In the genomic region with DNA sequence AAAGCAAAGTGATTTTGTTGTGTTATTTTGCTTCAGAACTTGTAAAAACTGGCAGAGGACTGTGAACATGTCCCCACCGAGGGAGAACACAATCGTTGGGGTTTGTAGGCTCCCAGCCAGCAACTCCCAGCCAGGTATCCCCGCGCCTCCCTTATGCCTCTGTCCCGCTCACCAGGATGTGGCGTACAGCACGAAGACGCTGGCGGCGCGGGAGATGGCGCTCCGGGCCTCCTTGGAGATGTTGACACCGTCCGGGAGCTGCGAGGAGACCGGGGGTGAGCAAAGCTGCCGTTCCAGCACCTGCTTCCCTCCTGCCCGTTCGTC, we compare ENCODE assay signal across 7 cellular contexts. TPM values are rescaled to one million over a fixed set of nuclear protein-coding genes. Genes with fewer than 3 reads are reported as not detected.
DNase-seq lines count a peak whose midpoint lies in the region; ATAC-seq and TF ChIP-seq lines count a peak whose summit lies in the region.

No MANE protein-coding gene starts in this region.

- intact Hi-C loops in dorsolateral prefrontal cortex (cut with DNase I), result loop anchor here (1.0 to 10.0 kb wide), 6 partner anchors 9 to 355 kb away; a partner anchor contains a TSS

- H3K4me3 Mint-ChIP-seq in neural crest cell, result peak overlapping the region; percentile 99

- H4K20me1 ChIP-seq in Karpas-422 (ENCODE audit: insufficient read depth, low read depth, low read length), result no peaks in the 10 kb centered on the region

- H3K4me2 ChIP-seq in Karpas-422 (ENCODE audit: low read depth, low read length, poor library complexity, severe bottlenecking), result peak overlapping the region; percentile 99

- peaks cover 15% of the 10 kb centered on the region for H3K36me3 ChIP-seq in Karpas-422 (ENCODE audit: insufficient read depth, low read length)

- H3K4me1 ChIP-seq in Karpas-422 (ENCODE audit: low read length), result peaks cover 32% of the 10 kb centered on the region

- H3K27ac Mint-ChIP-seq in neural crest cell (ENCODE audit: unreplicated experiment), result peak overlapping the region; percentile 100

- H3K9me3 Mint-ChIP-seq in neural crest cell, result no peaks in the 10 kb centered on the region

- H3K9me3 ChIP-seq in Karpas-422 (ENCODE audit: low read length), result no peaks in the 10 kb centered on the region

- TF ChIP-seq CTCF in dorsolateral prefrontal cortex (IDR thresholded peaks at IDR 0.05 in 54 of 56, conservative IDR thresholded peaks at IDR 0.05 in 2 of 56; ENCODE audit: low read depth in 1 of 56, partially characterized antibody in 56 of 56), result peak in 2 of 56 donors; percentile 3 to 12
- peak; percentile 21 for TF ChIP-seq CTCF in neural crest cell (conservative IDR thresholded peaks at IDR 0.05)

- H3K4me3 ChIP-seq in Karpas-422 (ENCODE audit: low read length), result peak overlapping the region; percentile 97
- peak overlapping the region; percentile 61 to 100 (median 91) for H3K4me3 ChIP-seq in dorsolateral prefrontal cortex

- no peaks in the 10 kb centered on the region for H3K27me3 Mint-ChIP-seq in neural crest cell (ENCODE audit: low read depth)

- in situ Hi-C loops in KBM-7 (cut with MboI; ENCODE audit: low pct_unique_long_range_greater_than_20kb, low sequenced_read_pairs), result no loop called here

- H3K79me2 ChIP-seq in Karpas-422 (ENCODE audit: low read length), result peaks cover 30% of the 10 kb centered on the region

- H3K36me3 Mint-ChIP-seq in neural crest cell (ENCODE audit: low read depth), result peaks cover 11% of the 10 kb centered on the region

- H2AFZ ChIP-seq in Karpas-422 (ENCODE audit: low read length), result no peak overlapping the region

- H3K27me3 ChIP-seq in Karpas-422 (ENCODE audit: low read length), result no peaks in the 10 kb centered on the region
- H3K27me3 ChIP-seq in dorsolateral prefrontal cortex, result no peaks in the 10 kb centered on the region

- DNase-seq in Karpas-422 (no peak), dorsolateral prefrontal cortex (peak in 1 of 10 donors; percentile 46), neural crest cell (ENCODE audit: low read depth, low spot score) (no peak), T1000 (lab: John Stamatoyannopoulos, UW) (no peak), KBM-7 (no peak)

- peak; percentile 8 for ATAC-seq in GM21619 (IDR thresholded peaks at IDR 0.05; ENCODE audit: unreplicated experiment)
- no peak for ATAC-seq in HG02610 (IDR thresholded peaks at IDR 0.05; ENCODE audit: unreplicated experiment)

- peak overlapping the region; percentile 98 for H3K9ac ChIP-seq in Karpas-422 (ENCODE audit: low read length)

- H3K4me1 Mint-ChIP-seq in neural crest cell, result peaks cover 38% of the 10 kb centered on the region

- H3K9me2 ChIP-seq in Karpas-422 (replicated peaks; ENCODE audit: insufficient read depth, low read length), result no peaks in the 10 kb centered on the region

- H3K27ac ChIP-seq in Karpas-422 (ENCODE audit: low read length), result peak overlapping the region; percentile 93
- peak overlapping the region; percentile 92 to 100 (median 99) for H3K27ac ChIP-seq in dorsolateral prefrontal cortex

RNA-seq across cellular contexts. Expression of a gene that starts 0.6 kb away (rescaled TPM):
- 65.7 and 105 TPM in 2 replicates for total RNA-seq in Karpas-422 (2014; rRNA removed; shearing (Covaris generic); ENCODE audit: low replicate concordance)
- total RNA-seq in dorsolateral prefrontal cortex (10 to 100 TPM; 18.6 to 38.2 (median 27.0) TPM), neural crest cell (86.5 and 86.6 TPM in 2 replicates)

RNA-seq across cellular contexts. Expression of a gene that starts 0.7 kb away (rescaled TPM):
- total RNA-seq in Karpas-422 (2014; rRNA removed; shearing (Covaris generic); ENCODE audit: low replicate concordance), result 0.82 and 2.2 TPM in 2 replicates
- total RNA-seq in dorsolateral prefrontal cortex (1 to 10 TPM in 80 of 120 experiments, under 1 TPM in 40; 0.41 to 2.5 (median 1.2) TPM), neural crest cell (0.68 and 0.77 TPM in 2 replicates)

RNA-seq across cellular contexts. Expression of a gene that starts 8.8 kb away (rescaled TPM):
- total RNA-seq in Karpas-422 (2014; rRNA removed; shearing (Covaris generic); ENCODE audit: low replicate concordance), result 18.1 and 21.0 TPM in 2 replicates
- 100 to 1,000 TPM in 26 of 120 experiments, 10 to 100 TPM in 94; 67.7 to 134 (median 89.4) TPM for total RNA-seq in dorsolateral prefrontal cortex
- total RNA-seq in neural crest cell, result 23.2 and 23.7 TPM in 2 replicates

RNA-seq across cellular contexts. Expression of a gene that starts 33.1 kb away (rescaled TPM):
- total RNA-seq in Karpas-422 (2014; rRNA removed; shearing (Covaris generic); ENCODE audit: low replicate concordance), result 11.6 and 16.4 TPM in 2 replicates
- 10 to 100 TPM; 11.6 to 25.4 (median 17.0) TPM for total RNA-seq in dorsolateral prefrontal cortex
- total RNA-seq in neural crest cell, result 12.7 and 13.4 TPM in 2 replicates

RNA-seq across cellular contexts. Expression of a gene that starts 53.7 kb away (rescaled TPM):
- 1.3 and 5.0 TPM in 2 replicates for total RNA-seq in Karpas-422 (2014; rRNA removed; shearing (Covaris generic); ENCODE audit: low replicate concordance)
- 10 to 100 TPM; 20.4 to 80.4 (median 36.4) TPM for total RNA-seq in dorsolateral prefrontal cortex
- 36.7 and 41.0 TPM in 2 replicates for total RNA-seq in neural crest cell
